ENCODE assay signal across 11 cellular contexts in the genomic region with DNA sequence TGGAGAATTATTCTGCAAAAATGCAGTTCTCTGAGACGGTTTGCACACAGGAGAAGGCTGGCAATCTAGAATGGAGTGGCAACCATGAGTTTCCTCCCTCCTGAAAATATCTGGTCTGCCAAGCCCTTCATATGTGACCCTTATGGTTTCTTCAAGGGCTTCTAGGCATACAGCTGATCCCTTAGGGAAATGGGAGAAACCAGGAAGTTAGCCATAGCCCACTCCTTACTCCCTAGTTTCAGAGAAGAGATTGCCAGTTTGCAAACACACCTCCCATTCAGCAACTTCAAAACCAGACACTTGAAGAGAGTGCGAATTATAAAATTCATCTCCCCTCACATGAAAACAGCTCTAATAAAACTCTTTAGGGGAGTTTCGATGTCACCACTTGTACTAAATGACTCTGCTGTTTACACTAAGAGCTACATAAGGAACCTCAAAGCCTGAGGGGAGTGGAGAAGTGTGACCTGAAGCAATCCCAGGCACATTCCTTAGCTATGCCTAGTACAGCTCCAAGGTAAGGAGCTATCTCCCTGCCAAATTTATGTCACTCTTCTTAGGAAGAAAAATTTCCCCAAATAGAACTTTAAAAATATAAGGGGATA. TPM values are rescaled to one million over a fixed set of nuclear protein-coding genes. Genes with fewer than 3 reads are reported as not detected.
DNase-seq lines count a peak whose midpoint lies in the region; ATAC-seq, FAIRE-seq and TF ChIP-seq lines count a peak whose summit lies in the region.
"Had no signal": no experiment of that assay in that cellular context is flagged by ENCODE, and none has a peak within 500 bp of the region (broad histone marks: within the 10 kb centered on the region; RNA-seq: fewer than 3 reads in every experiment).

No MANE protein-coding gene starts in this region.

- no peaks in the 10 kb centered on the region for H3K4me1 Mint-ChIP-seq in activated CD4-positive, alpha-beta T cell treated with anti-CD3 and anti-CD28 coated beads, Interleukin-2, amount 10 ng/mL, durations not matched to agents 24 days and 14 days

- no peak overlapping the region for H2AK5ac ChIP-seq in mesenchymal stem cell (ENCODE audit: low read length, severe bottlenecking)

- no peaks in the 10 kb centered on the region for H3K27me3 ChIP-seq in colonic mucosa
- no peaks in the 10 kb centered on the region for H3K27me3 ChIP-seq in mesenchymal stem cell (ENCODE audit: control insufficient read depth in 1 of 2, insufficient read depth in 1 of 2, low read length in 2 of 2)
- H3K27me3 ChIP-seq: heart right ventricle had no signal

- H3K18ac ChIP-seq in mesenchymal stem cell (ENCODE audit: low read depth in 1 of 2, low read length in 2 of 2) = no peak overlapping the region

- H3K4me3 Mint-ChIP-seq in activated CD4-positive, alpha-beta T cell treated with anti-CD3 and anti-CD28 coated beads, Interleukin-2, amount 10 ng/mL, durations not matched to agents 24 days and 14 days = no peak overlapping the region

- POLR2A ChIA-PET in A549 (lab: Yijun Ruan, JAX) = interaction anchor here (0.5 to 2.9 kb wide), 3 partner anchors 9 to 109 kb away, joined by 4 to 12 read pairs (median 5); a partner anchor contains a TSS

- H2BK5ac ChIP-seq in mesenchymal stem cell (ENCODE audit: low read depth, low read length, poor library complexity, severe bottlenecking) = peak overlapping the region; percentile 82

- no peak overlapping the region for H2BK12ac ChIP-seq in mesenchymal stem cell (ENCODE audit: low read length in 2 of 2)

- no peak overlapping the region for H3K4ac ChIP-seq in mesenchymal stem cell (ENCODE audit: low read depth in 1 of 2, low read length in 2 of 2)

- H4K91ac ChIP-seq in mesenchymal stem cell (ENCODE audit: low read length) = no peak overlapping the region

- 4% methylated on average over 3 of the region's 3 CpGs for WGBS in A549 (ENCODE audit: missing lambda C conversion rate)
- 39% methylated on average over 3 of the region's 3 CpGs for WGBS in mesenchymal stem cell

- H2AFZ ChIP-seq in mesenchymal stem cell (ENCODE audit: low read depth, low read length) = no peak overlapping the region

- no peaks in the 10 kb centered on the region for H3K79me1 ChIP-seq in mesenchymal stem cell (replicated peaks; ENCODE audit: low read length, poor library complexity, severe bottlenecking)

- DNase-seq in A549 (ENCODE audit: low read depth in 1 of 2, low spot score in 1 of 2) (peak in 1 of 2 experiments; percentile 79), MV-4-11 (lab: John Stamatoyannopoulos, UW) (peak; percentile 47), colonic mucosa (peak; percentile 29), mesenchymal stem cell (peak; percentile 63), D341Med (ENCODE audit: low spot score) (no peak), NCI-H82 (lab: John Stamatoyannopoulos, UW) (no peak), NCI-H1694 (lab: John Stamatoyannopoulos, UW) (no peak)
- DNase-seq in activated CD4-positive, alpha-beta T cell treated with anti-CD3 and anti-CD28 coated beads, Interleukin-2, amount 10 ng/mL, durations not matched to agents 24 days and 14 days = no peak
- DNase-seq: activated CD4-positive, alpha-beta T cell treated with anti-CD3 and anti-CD28 coated beads for 48 hours; AML-193; heart right ventricle had no signal

- intact Hi-C loops in colonic mucosa (cut with DNase I) = no loop called here
- intact Hi-C loops in activated CD4-positive, alpha-beta T cell treated with anti-CD3 and anti-CD28 coated beads, Interleukin-2, amount 10 ng/mL, durations not matched to agents 24 days and 14 days (cut with micrococcal nuclease) = no loop called here

- no peaks in the 10 kb centered on the region for H3K36me3 Mint-ChIP-seq in activated CD4-positive, alpha-beta T cell treated with anti-CD3 and anti-CD28 coated beads, Interleukin-2, amount 10 ng/mL, durations not matched to agents 24 days and 14 days (ENCODE audit: low read depth)

- H3K4me2 ChIP-seq in A549 (peak overlapping the region; percentile 79), mesenchymal stem cell (ENCODE audit: low read length, poor library complexity, severe bottlenecking) (peak overlapping the region; percentile 10)

- H3K27me3 Mint-ChIP-seq in activated CD4-positive, alpha-beta T cell treated with anti-CD3 and anti-CD28 coated beads, Interleukin-2, amount 10 ng/mL, durations not matched to agents 24 days and 14 days = peaks cover 15% of the 10 kb centered on the region

- FAIRE-seq in A549 (lab: Jason Lieb, UNC) = no peak

- H3K36me3 ChIP-seq in colonic mucosa = no peaks in the 10 kb centered on the region
- no peaks in the 10 kb centered on the region for H3K36me3 ChIP-seq in mesenchymal stem cell (ENCODE audit: control insufficient read depth in 1 of 2, insufficient read depth in 2 of 2, low read depth in 1 of 2, low read length in 2 of 2)
- H3K36me3 ChIP-seq: heart right ventricle had no signal

- 0 out of 5 replicates have a peak, but pooled peaks of 1 of the 2 experiments have one; percentile 11 for TF ChIP-seq RAD21 in A549 (conservative IDR thresholded peaks at IDR 0.05 in 1 of 2, IDR thresholded peaks at IDR 0.05 in 1 of 2)

- ATAC-seq in A549 = peak; percentile 75 to 85

- H2BK120ac ChIP-seq in mesenchymal stem cell (ENCODE audit: low read depth, low read length) = no peak overlapping the region

- no peak overlapping the region for H3K27ac Mint-ChIP-seq in activated CD4-positive, alpha-beta T cell treated with anti-CD3 and anti-CD28 coated beads, Interleukin-2, amount 10 ng/mL, durations not matched to agents 24 days and 14 days

- no peaks in the 10 kb centered on the region for H3K9me3 Mint-ChIP-seq in activated CD4-positive, alpha-beta T cell treated with anti-CD3 and anti-CD28 coated beads, Interleukin-2, amount 10 ng/mL, durations not matched to agents 24 days and 14 days

- H3K27ac ChIP-seq in A549 (peak overlapping the region; percentile 85 to 98), colonic mucosa (peak overlapping the region; percentile 54), mesenchymal stem cell (ENCODE audit: low read length, poor library complexity, severe bottlenecking) (peak overlapping the region; percentile 76)

- TF ChIP-seq EP300 in A549 (IDR thresholded peaks at IDR 0.05) = peak; percentile 44 to 74; a peak in 3 of 5 replicates

- no peak overlapping the region for H3K23ac ChIP-seq in mesenchymal stem cell (ENCODE audit: low read length in 2 of 2)

- no peak overlapping the region for H3K14ac ChIP-seq in mesenchymal stem cell (ENCODE audit: low read length in 2 of 2)

- H4K8ac ChIP-seq in mesenchymal stem cell (ENCODE audit: low read length) = no peak overlapping the region

- no peak overlapping the region; the same call in 2 of the 3 replicates for H3K4me3 ChIP-seq in A549
- H3K4me3 ChIP-seq in colonic mucosa = no peak overlapping the region
- no peak overlapping the region for H3K4me3 ChIP-seq in mesenchymal stem cell (ENCODE audit: insufficient read depth in 1 of 2, low read depth in 1 of 2, low read length in 2 of 2)

- CTCF ChIA-PET in A549 (lab: Yijun Ruan, JAX) = interaction anchor here (0.6 to 2.6 kb wide), 5 partner anchors 12 to 81 kb away, joined by 4 to 9 read pairs (median 6); no protein-coding TSS in a partner anchor

- TF ChIP-seq POLR2A in A549 (IDR thresholded peaks at IDR 0.05; ENCODE audit: low read length) = no peak

- TF ChIP-seq CTCF in A549 (IDR thresholded peaks at IDR 0.05) (no peak), colonic mucosa (IDR thresholded peaks at IDR 0.05) (no peak)

- no peak overlapping the region for H2BK15ac ChIP-seq in mesenchymal stem cell (ENCODE audit: low read depth, poor library complexity, severe bottlenecking)

- H3K9me3 ChIP-seq in A549 (no peaks in the 10 kb centered on the region), colonic mucosa (no peaks in the 10 kb centered on the region), mesenchymal stem cell (ENCODE audit: control insufficient read depth, low read length) (no peaks in the 10 kb centered on the region)

- peak overlapping the region in 1 of 2 donors; percentile 5 for H3K9ac ChIP-seq in colonic mucosa (ENCODE audit: low read depth in 2 of 2, low read length in 2 of 2)
- H3K9ac ChIP-seq in mesenchymal stem cell (ENCODE audit: low read length) = no peak overlapping the region

- H3K4me1 ChIP-seq in A549 = peaks cover 94% of the 10 kb centered on the region
- no peaks in the 10 kb centered on the region for H3K4me1 ChIP-seq in colonic mucosa
- peaks cover 15% of the 10 kb centered on the region for H3K4me1 ChIP-seq in mesenchymal stem cell (ENCODE audit: control insufficient read depth, insufficient read depth, low read depth, low read length)

TF ChIP-seq in A549, 52 proteins besides CTCF, POLR2A, EP300 and RAD21 (continues in another document):
- TF ChIP-seq TP53 (CRISPR knock-in tag; IDR thresholded peaks at IDR 0.05) (no peak), SREBF2 (IDR thresholded peaks at IDR 0.05) (no peak), HOXA7 (CRISPR knock-in tag; IDR thresholded peaks at IDR 0.05) (no peak)
- TF ChIP-seq, protein P1, sequence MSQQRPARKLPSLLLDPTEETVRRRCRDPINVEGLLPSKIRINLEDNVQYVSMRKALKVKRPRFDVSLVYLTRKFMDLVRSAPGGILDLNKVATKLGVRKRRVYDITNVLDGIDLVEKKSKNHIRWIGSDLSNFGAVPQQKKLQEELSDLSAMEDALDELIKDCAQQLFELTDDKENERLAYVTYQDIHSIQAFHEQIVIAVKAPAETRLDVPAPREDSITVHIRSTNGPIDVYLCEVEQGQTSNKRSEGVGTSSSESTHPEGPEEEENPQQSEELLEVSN (IDR thresholded peaks at IDR 0.05; ENCODE audit: borderline replicate concordance, low read depth) = no peak

RNA-seq across cellular contexts. Expression of a gene that starts 8.3 kb away (rescaled TPM):
- polyA plus RNA-seq in A549 (2011; rRNA removed) = 130 and 145 TPM in 2 replicates
- polyA plus RNA-seq in A549 (2012; cell fraction: cytosol; rRNA removed) = 24.3 and 35.8 TPM in 2 replicates
- polyA plus RNA-seq in A549 (2012; cell fraction: nucleus; rRNA removed) = 30.6 and 51.3 TPM in 2 replicates
- polyA plus RNA-seq in A549 (2017; fragmentation: RNase III; extraction: RNeasy Plus Mini Kit Qiagen cat#74134 plus additional on column Dnase treatment) = 40.9 to 43.5 TPM (median 41.2 TPM) in 3 replicates
- polyA minus RNA-seq in A549 (2011; rRNA and poly(A)+ RNA removed) = 241 and 257 TPM in 2 replicates
- 10 to 100 TPM; 88.2 to 94.5 TPM for total RNA-seq in colonic mucosa
- polyA plus RNA-seq in mesenchymal stem cell (2013, experiment 1 of 2) = 9.9 TPM
- polyA plus RNA-seq in mesenchymal stem cell (2013, experiment 2 of 2) = 10.9 TPM
- total RNA-seq in activated CD4-positive, alpha-beta T cell treated with anti-CD3 and anti-CD28 coated beads, Interleukin-2, amount 10 ng/mL, durations not matched to agents 24 days and 14 days = not detected in 2 replicates

RNA-seq across cellular contexts. Expression of a gene that starts 42.3 kb away (rescaled TPM):
- 21.2 and 31.0 TPM in 2 replicates for polyA plus RNA-seq in A549 (2011; rRNA removed)
- polyA plus RNA-seq in A549 (2012; cell fraction: cytosol; rRNA removed) = 5.5 and 6.2 TPM in 2 replicates
- 2.4 and 6.2 TPM in 2 replicates for polyA plus RNA-seq in A549 (2012; cell fraction: nucleus; rRNA removed)
- 9.0 to 10.1 TPM (median 9.7 TPM) in 3 replicates for polyA plus RNA-seq in A549 (2017; fragmentation: RNase III; extraction: RNeasy Plus Mini Kit Qiagen cat#74134 plus additional on column Dnase treatment)
- polyA minus RNA-seq in A549 (2011; rRNA and poly(A)+ RNA removed) = 10.5 and 11.6 TPM in 2 replicates
- total RNA-seq in colonic mucosa = 10 to 100 TPM; 40.7 to 53.0 TPM
- 15.5 TPM for polyA plus RNA-seq in mesenchymal stem cell (2013, experiment 1 of 2)
- polyA plus RNA-seq in mesenchymal stem cell (2013, experiment 2 of 2) = 16.2 TPM
- 35.9 and 36.4 TPM in 2 replicates for total RNA-seq in activated CD4-positive, alpha-beta T cell treated with anti-CD3 and anti-CD28 coated beads, Interleukin-2, amount 10 ng/mL, durations not matched to agents 24 days and 14 days

Comparison
In these comparisons a context has a peak if more than half of its experiments do, and no peak if none do; other contexts are left out.
1. DNase-seq: peak in MV-4-11 (single experiment), colonic mucosa (single experiment) and mesenchymal stem cell (single experiment); none in D341Med (single experiment), NCI-H82 (single experiment), NCI-H1694 (single experiment) and activated CD4-positive, alpha-beta T cell treated with anti-CD3 and anti-CD28 coated beads, Interleukin-2, amount 10 ng/mL, durations not matched to agents 24 days and 14 days (single experiment).
2. RNA of a gene that starts 8.3 kb away (total RNA-seq): 88.2 to 94.5 TPM in colonic mucosa; not detected in activated CD4-positive, alpha-beta T cell treated with anti-CD3 and anti-CD28 coated beads, Interleukin-2, amount 10 ng/mL, durations not matched to agents 24 days and 14 days; every median in the first group is over 10 times any median in the second.
3. Peak in every context shown above with its lines, with median percentiles within 50 percentile points of each other: H3K27ac ChIP-seq.